In the genomic region with DNA sequence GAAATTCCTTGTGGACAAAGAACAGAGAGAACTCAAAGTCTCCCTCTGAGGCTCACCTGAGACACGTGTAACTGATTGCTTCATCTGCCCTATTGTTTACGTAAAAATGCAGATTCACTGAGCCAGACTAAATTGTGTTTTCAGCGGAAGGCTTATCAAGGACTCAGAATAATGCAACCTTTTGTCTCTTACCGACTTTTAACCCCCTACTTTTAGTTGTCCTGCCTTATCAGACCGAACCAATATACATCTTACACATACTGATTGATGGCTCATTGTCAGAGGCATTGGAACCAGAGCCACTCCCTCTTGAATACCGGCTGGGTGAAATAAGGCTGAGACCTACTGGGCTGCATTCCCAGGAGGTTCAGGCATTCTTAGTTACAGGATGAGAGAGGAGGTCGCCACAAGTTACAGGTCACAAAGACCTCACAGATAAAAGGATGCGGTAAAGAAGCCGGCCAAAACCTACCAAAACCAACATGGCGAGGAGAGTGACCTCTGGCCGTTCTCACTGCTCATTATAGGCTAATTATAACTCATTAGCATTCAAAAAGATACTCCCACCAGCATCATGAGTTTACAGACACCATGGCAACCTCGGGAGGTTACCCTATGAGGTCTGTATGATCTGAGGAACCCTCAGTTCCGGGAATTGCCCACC, we compare ENCODE assay signal across 14 cellular contexts.
"Had no signal": no experiment of that assay in that cellular context is flagged by ENCODE, and none has a peak within 500 bp of the region (broad histone marks: within the 10 kb centered on the region; RNA-seq: fewer than 3 reads in every experiment).

No MANE protein-coding gene starts in this region.

- ATAC-seq: activated CD8-positive, alpha-beta T cell treated with anti-CD3 and anti-CD28 coated beads, Interleukin-2, amount 10 ng/mL, durations not matched to agents 7 days and 5 days; heart left ventricle; left cardiac atrium; lower lobe of right lung; naive thymus-derived CD4-positive, alpha-beta T cell had no signal

- H3K9me3 ChIP-seq: heart left ventricle, lower lobe of right lung, thyroid gland had no signal

- H3K36me3 ChIP-seq: heart left ventricle, lower lobe of right lung, neutrophil, thyroid gland, WERI-Rb-1 had no signal

- H3K4me3 Mint-ChIP-seq: activated CD8-positive, alpha-beta T cell treated with anti-CD3 and anti-CD28 coated beads, Interleukin-2, amount 10 ng/mL, durations not matched to agents 7 days and 5 days; naive thymus-derived CD4-positive, alpha-beta T cell had no signal

- H3K27ac Mint-ChIP-seq: activated CD8-positive, alpha-beta T cell treated with anti-CD3 and anti-CD28 coated beads, Interleukin-2, amount 10 ng/mL, durations not matched to agents 7 days and 5 days; naive thymus-derived CD4-positive, alpha-beta T cell had no signal

- H3K27ac ChIP-seq: heart left ventricle, lower lobe of right lung, neutrophil, thyroid gland, WERI-Rb-1 had no signal

- H3K4me1 ChIP-seq: heart left ventricle, lower lobe of right lung, thyroid gland had no signal

- H3K4me3 ChIP-seq: heart left ventricle, lower lobe of right lung, thyroid gland had no signal

- DNase-seq: activated CD4-positive, alpha-beta T cell treated with anti-CD3 and anti-CD28 coated beads for 4 hours; activated CD8-positive, alpha-beta memory T cell treated with anti-CD3 and anti-CD28 coated beads, Interleukin-2, amount 50 U/mL, for 48 hours; activated CD8-positive, alpha-beta T cell treated with anti-CD3 and anti-CD28 coated beads, Interleukin-2, amount 10 ng/mL, durations not matched to agents 7 days and 5 days; aorta; foreskin melanocyte; heart left ventricle; left cardiac atrium; lower lobe of right lung; naive thymus-derived CD4-positive, alpha-beta T cell; posterior cingulate gyrus; small intestine; thyroid gland; WERI-Rb-1 had no signal
